Comparison of ENCODE assay signal across 9 cellular contexts in genomic region chr12:47705239-47705570, GRCh38. TPM values are rescaled to one million over a fixed set of nuclear protein-coding genes. Genes with fewer than 3 reads are reported as not detected.
DNase-seq lines count a peak whose midpoint lies in the region; ATAC-seq and TF ChIP-seq lines count a peak whose summit lies in the region.
"Had no signal": no experiment of that assay in that cellular context is flagged by ENCODE, and none has a peak within 500 bp of the region (broad histone marks: within the 10 kb centered on the region; RNA-seq: fewer than 3 reads in every experiment).

No MANE protein-coding gene starts in this region.

- no peaks in the 10 kb centered on the region for H3K9me3 ChIP-seq in SK-N-MC (ENCODE audit: low read depth, low read length)
- H3K9me3 ChIP-seq in gastrocnemius medialis: no peaks in the 10 kb centered on the region

- no peak for TF ChIP-seq POLR2A in gastrocnemius medialis (IDR thresholded peaks at IDR 0.05)

- H3K4me3 ChIP-seq in SK-N-MC: peak overlapping the region; percentile 76
- peak overlapping the region; percentile 72 to 84 (median 80) for H3K4me3 ChIP-seq in gastrocnemius medialis

- no peaks in the 10 kb centered on the region for H3K27me3 ChIP-seq in gastrocnemius medialis

- peaks cover 21% of the 10 kb centered on the region for H3K36me3 ChIP-seq in SK-N-MC (ENCODE audit: insufficient read depth, low read length)
- peaks cover 0 to 11% of the 10 kb centered on the region in 2 donors for H3K36me3 ChIP-seq in gastrocnemius medialis

- DNase-seq in SK-N-MC (ENCODE audit: low read depth, low spot score) (no peak), fibroblast of peridontal ligament (ENCODE audit: extremely low read depth) (peak; percentile 23), gastrocnemius medialis (no peak), COLO668 (lab: John Stamatoyannopoulos, UW; ENCODE audit: unreplicated experiment) (no peak), NCI-H510A (lab: John Stamatoyannopoulos, UW) (no peak)
- no peak for DNase-seq in stimulated activated CD4-positive, alpha-beta T cell treated with anti-CD3 and anti-CD28 coated beads, Interleukin-2, amount 100 ng/mL, for 48 hours

- H3K4me1 ChIP-seq in gastrocnemius medialis: peaks cover 9 to 18% of the 10 kb centered on the region in 2 donors

- in situ Hi-C loops in gastrocnemius medialis (cut with MboI; ENCODE audit: low sequenced_read_pairs in 4 of 4): no loop called here

- peak overlapping the region; percentile 80 for H3K9ac ChIP-seq in SK-N-MC (ENCODE audit: insufficient read length)

- H3K27ac ChIP-seq in SK-N-MC (no peak overlapping the region), gastrocnemius medialis (peak overlapping the region; percentile 88 to 90 (median 90))

- ATAC-seq in GM18867 (IDR thresholded peaks at IDR 0.05; ENCODE audit: unreplicated experiment) (peak; percentile 0), gastrocnemius medialis (no peak), HG03378 (IDR thresholded peaks at IDR 0.05; ENCODE audit: unreplicated experiment) (no peak)

- intact Hi-C loops in gastrocnemius medialis (cut with DNase I; ENCODE audit: low total_unique reads): loop anchor here (5.0 to 10.0 kb wide), 2 partner anchors 402 to 670 kb away; partner anchors contain the start of gene SENP1

- no peak for TF ChIP-seq CTCF in gastrocnemius medialis (IDR thresholded peaks at IDR 0.05 in 4 of 5, conservative IDR thresholded peaks at IDR 0.05 in 1 of 5)

RNA-seq across cellular contexts. Expression of gene RPAP3, which starts 0.6 kb away (rescaled TPM):
- 10 to 100 TPM; 15.1 to 24.8 (median 20.5) TPM for total RNA-seq in gastrocnemius medialis

RNA-seq across cellular contexts. Expression of gene ENDOU, which starts 20.1 kb away (rescaled TPM):
- under 1 TPM in 1 of 4 donors, not detected in 3; 0.16 TPM for total RNA-seq in gastrocnemius medialis
- total RNA-seq: glomerular endothelial cell had no signal

RNA-seq across cellular contexts. Expression of gene RAPGEF3, which starts 53.5 kb away (rescaled TPM):
- total RNA-seq in gastrocnemius medialis: 10 to 100 TPM; 17.0 to 27.0 (median 22.3) TPM
